Comparison of ENCODE assay signal across 11 cellular contexts in genomic region chr3:3666664-3667063, GRCh38.
DNase-seq lines count a peak whose midpoint lies in the region; ATAC-seq and TF ChIP-seq lines count a peak whose summit lies in the region.
"Had no signal": no experiment of that assay in that cellular context is flagged by ENCODE, and none has a peak within 500 bp of the region (broad histone marks: within the 10 kb centered on the region; RNA-seq: fewer than 3 reads in every experiment).

No MANE protein-coding gene starts in this region.

- H3K27ac ChIP-seq in RWPE2 (ENCODE audit: poor library complexity, severe bottlenecking) (peak overlapping the region; percentile 66), suprapubic skin (no peak overlapping the region)

- H3K36me3 Mint-ChIP-seq in HFFc6 (ENCODE audit: low read depth) = no peaks in the 10 kb centered on the region

- H3K9me3 ChIP-seq in RWPE2 (ENCODE audit: severe bottlenecking) (no peaks in the 10 kb centered on the region), suprapubic skin (no peaks in the 10 kb centered on the region)
- H3K9me3 ChIP-seq: BE2C had no signal

- peaks cover 56% of the 10 kb centered on the region for H3K9me3 Mint-ChIP-seq in HFFc6

- DNase-seq in GM12865 (ENCODE audit: low read depth) (peak; percentile 85), RWPE2 (ENCODE audit: low spot score) (no peak), HFFc6 (no peak), suprapubic skin (ENCODE audit: low spot score in 2 of 2) (no peak), COLO829 (ENCODE audit: low spot score) (no peak)
- no peak for DNase-seq in stimulated activated CD4-positive, alpha-beta T cell treated with anti-CD3 and anti-CD28 coated beads, Interleukin-4, amount 100 ng/mL, for 24 hours
- DNase-seq: BE2C, cortex of kidney, SIG-M5 had no signal

- H3K4me1 ChIP-seq in RWPE2 (ENCODE audit: insufficient read depth, poor library complexity, severe bottlenecking) (peaks cover 9% of the 10 kb centered on the region), suprapubic skin (no peaks in the 10 kb centered on the region)
- H3K4me1 ChIP-seq: BE2C had no signal

- TF ChIP-seq CTCF in GM12865 (IDR thresholded peaks at IDR 0.05; ENCODE audit: insufficient read depth, low read depth, low read length, missing control alignments) (no peak), RWPE2 (IDR thresholded peaks at IDR 0.05; ENCODE audit: poor library complexity, severe bottlenecking) (no peak), HFFc6 (IDR thresholded peaks at IDR 0.05) (no peak), suprapubic skin (IDR thresholded peaks at IDR 0.05) (no peak)

- H3K27me3 Mint-ChIP-seq in HFFc6 (ENCODE audit: insufficient read depth) = no peaks in the 10 kb centered on the region

- H3K4me3 ChIP-seq in GM12865 (ENCODE audit: low read depth, low read length) = peak overlapping the region; percentile 29
- H3K4me3 ChIP-seq in RWPE2 (ENCODE audit: severe bottlenecking) = no peak overlapping the region
- H3K4me3 ChIP-seq in suprapubic skin = no peak overlapping the region

- no peaks in the 10 kb centered on the region for H3K36me3 ChIP-seq in RWPE2 (ENCODE audit: low read depth)
- H3K36me3 ChIP-seq in suprapubic skin = no peaks in the 10 kb centered on the region
- H3K36me3 ChIP-seq: BE2C had no signal

- no peak overlapping the region for H3K4me3 Mint-ChIP-seq in HFFc6

- H3K27me3 ChIP-seq in RWPE2 (ENCODE audit: insufficient read depth, poor library complexity, severe bottlenecking) (no peaks in the 10 kb centered on the region), suprapubic skin (no peaks in the 10 kb centered on the region)
- H3K27me3 ChIP-seq: BE2C had no signal

- no peak for TF ChIP-seq POLR2A in suprapubic skin (IDR thresholded peaks at IDR 0.05)

- no peak for TF ChIP-seq EP300 in suprapubic skin (IDR thresholded peaks at IDR 0.05)

- 55% methylated on average over 3 of the region's 3 CpGs for WGBS in suprapubic skin

- H3K27ac Mint-ChIP-seq in HFFc6 = no peak overlapping the region

- peaks cover 5% of the 10 kb centered on the region; the same call in 1 of the 2 replicates for H3K4me1 Mint-ChIP-seq in HFFc6 (ENCODE audit: low read depth)

- peak; percentile 93 for ATAC-seq in GM19452 (IDR thresholded peaks at IDR 0.05; ENCODE audit: unreplicated experiment)
- ATAC-seq in HG02981 (IDR thresholded peaks at IDR 0.05; ENCODE audit: unreplicated experiment) = peak; percentile 96
- no peak for ATAC-seq in RWPE2 (ENCODE audit: low read depth)
